In the genomic region with DNA sequence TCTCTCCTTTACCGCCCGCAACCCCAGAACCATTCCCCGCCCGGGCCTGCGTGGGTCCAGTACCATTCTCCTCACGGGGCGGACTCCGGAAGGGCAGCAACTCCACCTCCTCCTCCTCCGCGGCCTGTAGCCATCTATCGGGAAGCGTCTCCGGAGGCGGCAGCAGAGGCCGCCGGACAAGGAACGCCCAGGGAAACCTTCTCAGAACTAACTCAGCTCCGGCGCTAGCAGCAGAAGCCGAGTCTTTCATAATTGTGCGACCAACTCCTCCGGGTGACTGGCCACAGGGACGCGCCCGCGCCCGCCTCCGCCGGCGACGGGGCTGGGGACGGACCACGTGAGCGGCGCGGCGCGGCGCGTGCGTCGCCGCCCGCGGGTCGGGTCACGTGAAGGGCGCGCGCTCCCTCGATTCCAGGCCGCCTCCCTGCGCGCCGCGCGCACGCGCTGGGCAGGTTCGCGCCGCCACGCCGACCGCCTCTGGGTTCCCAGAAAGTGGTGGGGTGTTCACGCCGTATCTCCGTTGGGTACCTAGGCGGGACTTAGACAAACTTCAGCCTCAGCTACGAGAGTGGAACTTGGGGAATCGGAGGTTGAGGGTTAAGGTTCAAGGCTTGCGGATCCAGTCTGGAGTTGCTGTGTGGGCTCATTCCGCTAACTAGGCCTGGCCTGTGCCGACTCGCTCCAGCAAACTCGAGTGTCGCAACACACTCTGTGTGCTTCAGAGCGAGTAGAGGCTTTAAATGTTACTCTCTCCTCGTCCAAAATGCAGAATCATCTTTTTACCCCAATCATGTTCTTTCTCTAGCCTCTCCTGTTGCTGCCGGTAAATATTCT, we compare ENCODE assay signal across 1 cellular context.
TF ChIP-seq lines count a peak whose summit lies in the region.

A gene with protein sequence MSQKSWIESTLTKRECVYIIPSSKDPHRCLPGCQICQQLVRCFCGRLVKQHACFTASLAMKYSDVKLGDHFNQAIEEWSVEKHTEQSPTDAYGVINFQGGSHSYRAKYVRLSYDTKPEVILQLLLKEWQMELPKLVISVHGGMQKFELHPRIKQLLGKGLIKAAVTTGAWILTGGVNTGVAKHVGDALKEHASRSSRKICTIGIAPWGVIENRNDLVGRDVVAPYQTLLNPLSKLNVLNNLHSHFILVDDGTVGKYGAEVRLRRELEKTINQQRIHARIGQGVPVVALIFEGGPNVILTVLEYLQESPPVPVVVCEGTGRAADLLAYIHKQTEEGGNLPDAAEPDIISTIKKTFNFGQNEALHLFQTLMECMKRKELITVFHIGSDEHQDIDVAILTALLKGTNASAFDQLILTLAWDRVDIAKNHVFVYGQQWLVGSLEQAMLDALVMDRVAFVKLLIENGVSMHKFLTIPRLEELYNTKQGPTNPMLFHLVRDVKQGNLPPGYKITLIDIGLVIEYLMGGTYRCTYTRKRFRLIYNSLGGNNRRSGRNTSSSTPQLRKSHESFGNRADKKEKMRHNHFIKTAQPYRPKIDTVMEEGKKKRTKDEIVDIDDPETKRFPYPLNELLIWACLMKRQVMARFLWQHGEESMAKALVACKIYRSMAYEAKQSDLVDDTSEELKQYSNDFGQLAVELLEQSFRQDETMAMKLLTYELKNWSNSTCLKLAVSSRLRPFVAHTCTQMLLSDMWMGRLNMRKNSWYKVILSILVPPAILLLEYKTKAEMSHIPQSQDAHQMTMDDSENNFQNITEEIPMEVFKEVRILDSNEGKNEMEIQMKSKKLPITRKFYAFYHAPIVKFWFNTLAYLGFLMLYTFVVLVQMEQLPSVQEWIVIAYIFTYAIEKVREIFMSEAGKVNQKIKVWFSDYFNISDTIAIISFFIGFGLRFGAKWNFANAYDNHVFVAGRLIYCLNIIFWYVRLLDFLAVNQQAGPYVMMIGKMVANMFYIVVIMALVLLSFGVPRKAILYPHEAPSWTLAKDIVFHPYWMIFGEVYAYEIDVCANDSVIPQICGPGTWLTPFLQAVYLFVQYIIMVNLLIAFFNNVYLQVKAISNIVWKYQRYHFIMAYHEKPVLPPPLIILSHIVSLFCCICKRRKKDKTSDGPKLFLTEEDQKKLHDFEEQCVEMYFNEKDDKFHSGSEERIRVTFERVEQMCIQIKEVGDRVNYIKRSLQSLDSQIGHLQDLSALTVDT (N-terminal part only) (minus strand): TSS at position 330 of the 834 bp plus-strand sequence. CDS start 264 bp downstream, at position 66.

TF ChIP-seq in K562, 482 proteins besides CTCF, POLR2A, EP300 and RAD21 (continued from another document and continues in another):
- TF ChIP-seq BRF2 (IDR thresholded peaks at IDR 0.05; ENCODE audit: borderline replicate concordance, insufficient read depth, insufficient read length) (no peak), ESRRB (CRISPR knock-in tag; IDR thresholded peaks at IDR 0.05; ENCODE audit: borderline replicate concordance) (no peak), SRSF7 (optimal IDR thresholded peaks at IDR 0.05; ENCODE audit: low read depth, low read length) (no peak), SMARCA5 (IDR thresholded peaks at IDR 0.05) (0 out of 2 replicates have a peak, but pooled peaks have one; percentile 32), POLR2AphosphoS5 (IDR thresholded peaks at IDR 0.05; ENCODE audit: control insufficient read depth, insufficient read depth, low read depth, low read length) (peak; percentile 81), ZNF316 (IDR thresholded peaks at IDR 0.05) (peak; percentile 89), CBFA2T2 (conservative IDR thresholded peaks at IDR 0.05) (0 out of 2 replicates have a peak, but pooled peaks have one; percentile 7), ZKSCAN1 (IDR thresholded peaks at IDR 0.05; ENCODE audit: low read depth, low read length) (no peak), E4F1 (CRISPR knock-in tag; IDR thresholded peaks at IDR 0.05; ENCODE audit: borderline replicate concordance) (0 out of 2 replicates have a peak, but pooled peaks have one; percentile 58), CBX1 (IDR thresholded peaks at IDR 0.05; ENCODE audit: low read depth) (no peak; the same call in 1 of the 2 replicates), ETS2 (tag; IDR thresholded peaks at IDR 0.05; ENCODE audit: borderline replicate concordance, poor library complexity, severe bottlenecking) (no peak), BHLHE40 (IDR thresholded peaks at IDR 0.05; ENCODE audit: low read length) (peak; percentile 98), NR2F6 (CRISPR knock-in tag; IDR thresholded peaks at IDR 0.05) (0 out of 2 replicates have a peak, but pooled peaks have one; percentile 9), NFXL1 (CRISPR knock-in tag; IDR thresholded peaks at IDR 0.05) (no peak), SMAD4 (CRISPR knock-in tag; conservative IDR thresholded peaks at IDR 0.05) (peak; percentile 93), ZC3H4 (CRISPR knock-in tag; IDR thresholded peaks at IDR 0.05; ENCODE audit: borderline replicate concordance) (0 out of 2 replicates have a peak, but pooled peaks have one; percentile 84), ZNF830 (CRISPR knock-in tag; IDR thresholded peaks at IDR 0.05) (no peak), TAF15 (IDR thresholded peaks at IDR 0.05; ENCODE audit: low read depth, low read length) (no peak), RBM34 (IDR thresholded peaks at IDR 0.05; ENCODE audit: borderline replicate concordance, insufficient read depth, low read length) (no peak), PURB (CRISPR knock-in tag; IDR thresholded peaks at IDR 0.05; ENCODE audit: low read depth) (no peak), MTA2 (IDR thresholded peaks at IDR 0.05; ENCODE audit: low read depth) (0 out of 2 replicates have a peak, but pooled peaks have one; percentile 40), GATAD2A (IDR thresholded peaks at IDR 0.05) (no peak), ZNF668 (CRISPR knock-in tag; IDR thresholded peaks at IDR 0.05) (no peak; the same call in 1 of the 2 replicates), EZH2 (IDR thresholded peaks at IDR 0.05; ENCODE audit: borderline replicate concordance, low read depth, low read length) (no peak), ZBTB2 (IDR thresholded peaks at IDR 0.05) (peak; percentile 59; the same call in 1 of the 2 replicates), HLTF (IDR thresholded peaks at IDR 0.05) (0 out of 2 replicates have a peak, but pooled peaks have one; percentile 16), CBX3 (IDR thresholded peaks at IDR 0.05; ENCODE audit: borderline replicate concordance in 1 of 2, low read length in 2 of 2) (peak in 1 of 2 experiments; percentile 60; a peak in 1 of 3 replicates), HNRNPL (IDR thresholded peaks at IDR 0.05; ENCODE audit: low read depth, low read length) (no peak), RFX5 (IDR thresholded peaks at IDR 0.05; ENCODE audit: low read depth, low read length) (no peak), CBX2 (IDR thresholded peaks at IDR 0.05; ENCODE audit: insufficient read depth, low read length, poor library complexity, severe bottlenecking) (no peak)
- TF ChIP-seq, protein P1, sequence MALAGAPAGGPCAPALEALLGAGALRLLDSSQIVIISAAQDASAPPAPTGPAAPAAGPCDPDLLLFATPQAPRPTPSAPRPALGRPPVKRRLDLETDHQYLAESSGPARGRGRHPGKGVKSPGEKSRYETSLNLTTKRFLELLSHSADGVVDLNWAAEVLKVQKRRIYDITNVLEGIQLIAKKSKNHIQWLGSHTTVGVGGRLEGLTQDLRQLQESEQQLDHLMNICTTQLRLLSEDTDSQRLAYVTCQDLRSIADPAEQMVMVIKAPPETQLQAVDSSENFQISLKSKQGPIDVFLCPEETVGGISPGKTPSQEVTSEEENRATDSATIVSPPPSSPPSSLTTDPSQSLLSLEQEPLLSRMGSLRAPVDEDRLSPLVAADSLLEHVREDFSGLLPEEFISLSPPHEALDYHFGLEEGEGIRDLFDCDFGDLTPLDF (CRISPR knock-in tag; IDR thresholded peaks at IDR 0.05) = no peak
- TF ChIP-seq, protein P2, sequence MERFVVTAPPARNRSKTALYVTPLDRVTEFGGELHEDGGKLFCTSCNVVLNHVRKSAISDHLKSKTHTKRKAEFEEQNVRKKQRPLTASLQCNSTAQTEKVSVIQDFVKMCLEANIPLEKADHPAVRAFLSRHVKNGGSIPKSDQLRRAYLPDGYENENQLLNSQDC (CRISPR knock-in tag; IDR thresholded peaks at IDR 0.05) = no peak
- TF ChIP-seq, protein P3, sequence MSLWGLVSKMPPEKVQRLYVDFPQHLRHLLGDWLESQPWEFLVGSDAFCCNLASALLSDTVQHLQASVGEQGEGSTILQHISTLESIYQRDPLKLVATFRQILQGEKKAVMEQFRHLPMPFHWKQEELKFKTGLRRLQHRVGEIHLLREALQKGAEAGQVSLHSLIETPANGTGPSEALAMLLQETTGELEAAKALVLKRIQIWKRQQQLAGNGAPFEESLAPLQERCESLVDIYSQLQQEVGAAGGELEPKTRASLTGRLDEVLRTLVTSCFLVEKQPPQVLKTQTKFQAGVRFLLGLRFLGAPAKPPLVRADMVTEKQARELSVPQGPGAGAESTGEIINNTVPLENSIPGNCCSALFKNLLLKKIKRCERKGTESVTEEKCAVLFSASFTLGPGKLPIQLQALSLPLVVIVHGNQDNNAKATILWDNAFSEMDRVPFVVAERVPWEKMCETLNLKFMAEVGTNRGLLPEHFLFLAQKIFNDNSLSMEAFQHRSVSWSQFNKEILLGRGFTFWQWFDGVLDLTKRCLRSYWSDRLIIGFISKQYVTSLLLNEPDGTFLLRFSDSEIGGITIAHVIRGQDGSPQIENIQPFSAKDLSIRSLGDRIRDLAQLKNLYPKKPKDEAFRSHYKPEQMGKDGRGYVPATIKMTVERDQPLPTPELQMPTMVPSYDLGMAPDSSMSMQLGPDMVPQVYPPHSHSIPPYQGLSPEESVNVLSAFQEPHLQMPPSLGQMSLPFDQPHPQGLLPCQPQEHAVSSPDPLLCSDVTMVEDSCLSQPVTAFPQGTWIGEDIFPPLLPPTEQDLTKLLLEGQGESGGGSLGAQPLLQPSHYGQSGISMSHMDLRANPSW (CRISPR knock-in tag; IDR thresholded peaks at IDR 0.05) = 0 out of 2 replicates have a peak, but pooled peaks have one; percentile 17
- TF ChIP-seq, protein P4, sequence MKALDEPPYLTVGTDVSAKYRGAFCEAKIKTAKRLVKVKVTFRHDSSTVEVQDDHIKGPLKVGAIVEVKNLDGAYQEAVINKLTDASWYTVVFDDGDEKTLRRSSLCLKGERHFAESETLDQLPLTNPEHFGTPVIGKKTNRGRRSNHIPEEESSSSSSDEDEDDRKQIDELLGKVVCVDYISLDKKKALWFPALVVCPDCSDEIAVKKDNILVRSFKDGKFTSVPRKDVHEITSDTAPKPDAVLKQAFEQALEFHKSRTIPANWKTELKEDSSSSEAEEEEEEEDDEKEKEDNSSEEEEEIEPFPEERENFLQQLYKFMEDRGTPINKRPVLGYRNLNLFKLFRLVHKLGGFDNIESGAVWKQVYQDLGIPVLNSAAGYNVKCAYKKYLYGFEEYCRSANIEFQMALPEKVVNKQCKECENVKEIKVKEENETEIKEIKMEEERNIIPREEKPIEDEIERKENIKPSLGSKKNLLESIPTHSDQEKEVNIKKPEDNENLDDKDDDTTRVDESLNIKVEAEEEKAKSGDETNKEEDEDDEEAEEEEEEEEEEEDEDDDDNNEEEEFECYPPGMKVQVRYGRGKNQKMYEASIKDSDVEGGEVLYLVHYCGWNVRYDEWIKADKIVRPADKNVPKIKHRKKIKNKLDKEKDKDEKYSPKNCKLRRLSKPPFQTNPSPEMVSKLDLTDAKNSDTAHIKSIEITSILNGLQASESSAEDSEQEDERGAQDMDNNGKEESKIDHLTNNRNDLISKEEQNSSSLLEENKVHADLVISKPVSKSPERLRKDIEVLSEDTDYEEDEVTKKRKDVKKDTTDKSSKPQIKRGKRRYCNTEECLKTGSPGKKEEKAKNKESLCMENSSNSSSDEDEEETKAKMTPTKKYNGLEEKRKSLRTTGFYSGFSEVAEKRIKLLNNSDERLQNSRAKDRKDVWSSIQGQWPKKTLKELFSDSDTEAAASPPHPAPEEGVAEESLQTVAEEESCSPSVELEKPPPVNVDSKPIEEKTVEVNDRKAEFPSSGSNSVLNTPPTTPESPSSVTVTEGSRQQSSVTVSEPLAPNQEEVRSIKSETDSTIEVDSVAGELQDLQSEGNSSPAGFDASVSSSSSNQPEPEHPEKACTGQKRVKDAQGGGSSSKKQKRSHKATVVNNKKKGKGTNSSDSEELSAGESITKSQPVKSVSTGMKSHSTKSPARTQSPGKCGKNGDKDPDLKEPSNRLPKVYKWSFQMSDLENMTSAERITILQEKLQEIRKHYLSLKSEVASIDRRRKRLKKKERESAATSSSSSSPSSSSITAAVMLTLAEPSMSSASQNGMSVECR (CRISPR knock-in tag; IDR thresholded peaks at IDR 0.05) = peak; percentile 65
- TF ChIP-seq, protein P5, sequence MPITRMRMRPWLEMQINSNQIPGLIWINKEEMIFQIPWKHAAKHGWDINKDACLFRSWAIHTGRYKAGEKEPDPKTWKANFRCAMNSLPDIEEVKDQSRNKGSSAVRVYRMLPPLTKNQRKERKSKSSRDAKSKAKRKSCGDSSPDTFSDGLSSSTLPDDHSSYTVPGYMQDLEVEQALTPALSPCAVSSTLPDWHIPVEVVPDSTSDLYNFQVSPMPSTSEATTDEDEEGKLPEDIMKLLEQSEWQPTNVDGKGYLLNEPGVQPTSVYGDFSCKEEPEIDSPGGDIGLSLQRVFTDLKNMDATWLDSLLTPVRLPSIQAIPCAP (CRISPR knock-in tag; IDR thresholded peaks at IDR 0.05; ENCODE audit: borderline replicate concordance) = no peak
